Comparison of ENCODE assay signal across 1 cellular context in the genomic region with DNA sequence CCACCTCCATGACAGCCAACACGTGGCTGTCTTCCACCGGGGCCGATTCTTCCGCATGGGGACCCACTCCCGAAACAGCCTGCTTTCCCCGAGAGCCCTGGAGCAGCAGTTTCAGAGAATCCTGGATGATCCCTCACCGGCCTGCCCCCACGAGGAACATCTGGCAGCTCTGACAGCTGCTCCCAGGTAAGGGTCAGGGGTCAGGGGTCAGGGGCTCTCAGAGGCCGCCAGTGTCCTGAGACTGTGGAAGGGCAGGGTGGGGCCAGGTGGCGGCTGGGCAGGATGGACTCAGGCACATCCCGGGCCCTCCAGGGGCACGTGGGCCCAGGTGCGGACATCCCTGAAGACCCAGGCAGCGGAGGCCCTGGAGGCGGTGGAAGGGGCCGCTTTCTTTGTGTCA.
A peak's percentile ranks its signal among the peaks of the same experiment; 100 is the strongest.
TF ChIP-seq lines count a peak whose summit lies in the region.

No MANE protein-coding gene starts in this region.

TF ChIP-seq in K562, 482 proteins besides CTCF, POLR2A, EP300 and RAD21:
- TF ChIP-seq, protein P1, sequence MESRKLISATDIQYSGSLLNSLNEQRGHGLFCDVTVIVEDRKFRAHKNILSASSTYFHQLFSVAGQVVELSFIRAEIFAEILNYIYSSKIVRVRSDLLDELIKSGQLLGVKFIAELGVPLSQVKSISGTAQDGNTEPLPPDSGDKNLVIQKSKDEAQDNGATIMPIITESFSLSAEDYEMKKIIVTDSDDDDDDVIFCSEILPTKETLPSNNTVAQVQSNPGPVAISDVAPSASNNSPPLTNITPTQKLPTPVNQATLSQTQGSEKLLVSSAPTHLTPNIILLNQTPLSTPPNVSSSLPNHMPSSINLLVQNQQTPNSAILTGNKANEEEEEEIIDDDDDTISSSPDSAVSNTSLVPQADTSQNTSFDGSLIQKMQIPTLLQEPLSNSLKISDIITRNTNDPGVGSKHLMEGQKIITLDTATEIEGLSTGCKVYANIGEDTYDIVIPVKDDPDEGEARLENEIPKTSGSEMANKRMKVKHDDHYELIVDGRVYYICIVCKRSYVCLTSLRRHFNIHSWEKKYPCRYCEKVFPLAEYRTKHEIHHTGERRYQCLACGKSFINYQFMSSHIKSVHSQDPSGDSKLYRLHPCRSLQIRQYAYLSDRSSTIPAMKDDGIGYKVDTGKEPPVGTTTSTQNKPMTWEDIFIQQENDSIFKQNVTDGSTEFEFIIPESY (CRISPR knock-in tag; IDR thresholded peaks at IDR 0.05) = peak; percentile 51; the same call in 1 of the 2 replicates
- TF ChIP-seq SMARCA5 (IDR thresholded peaks at IDR 0.05) (no peak), MAFK (IDR thresholded peaks at IDR 0.05; ENCODE audit: low read length) (no peak), PYGO2 (tag; IDR thresholded peaks at IDR 0.05) (no peak), NR2C2 (CRISPR knock-in tag; IDR thresholded peaks at IDR 0.05) (no peak), NR2C2 (tag; IDR thresholded peaks at IDR 0.05) (peak; percentile 58; the same call in 1 of the 2 replicates), CHD4 (IDR thresholded peaks at IDR 0.05; ENCODE audit: insufficient read depth, insufficient replicate concordance, low read depth, low read length, poor library complexity, severe bottlenecking) (no peak), KAT7 (CRISPR knock-in tag; IDR thresholded peaks at IDR 0.05; ENCODE audit: borderline replicate concordance) (no peak), POLR2AphosphoS2 (IDR thresholded peaks at IDR 0.05; ENCODE audit: low read length) (no peak), ZNF717 (CRISPR knock-in tag; IDR thresholded peaks at IDR 0.05) (no peak), NR2C1 (IDR thresholded peaks at IDR 0.05) (peak; percentile 87), NR2C1 (tag; IDR thresholded peaks at IDR 0.05) (peak; percentile 80)
- TF ChIP-seq, protein P2, sequence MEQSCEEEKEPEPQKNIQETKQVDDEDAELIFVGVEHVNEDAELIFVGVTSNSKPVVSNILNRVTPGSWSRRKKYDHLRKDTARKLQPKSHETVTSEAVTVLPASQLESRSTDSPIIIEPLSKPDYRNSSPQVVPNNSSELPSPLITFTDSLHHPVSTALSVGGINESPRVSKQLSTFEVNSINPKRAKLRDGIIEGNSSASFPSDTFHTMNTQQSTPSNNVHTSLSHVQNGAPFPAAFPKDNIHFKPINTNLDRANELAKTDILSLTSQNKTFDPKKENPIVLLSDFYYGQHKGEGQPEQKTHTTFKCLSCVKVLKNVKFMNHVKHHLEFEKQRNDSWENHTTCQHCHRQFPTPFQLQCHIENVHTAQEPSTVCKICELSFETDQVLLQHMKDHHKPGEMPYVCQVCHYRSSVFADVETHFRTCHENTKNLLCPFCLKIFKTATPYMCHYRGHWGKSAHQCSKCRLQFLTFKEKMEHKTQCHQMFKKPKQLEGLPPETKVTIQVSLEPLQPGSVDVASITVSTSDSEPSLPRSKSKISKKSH (CRISPR knock-in tag; IDR thresholded peaks at IDR 0.05) = no peak
- TF ChIP-seq, protein P3, sequence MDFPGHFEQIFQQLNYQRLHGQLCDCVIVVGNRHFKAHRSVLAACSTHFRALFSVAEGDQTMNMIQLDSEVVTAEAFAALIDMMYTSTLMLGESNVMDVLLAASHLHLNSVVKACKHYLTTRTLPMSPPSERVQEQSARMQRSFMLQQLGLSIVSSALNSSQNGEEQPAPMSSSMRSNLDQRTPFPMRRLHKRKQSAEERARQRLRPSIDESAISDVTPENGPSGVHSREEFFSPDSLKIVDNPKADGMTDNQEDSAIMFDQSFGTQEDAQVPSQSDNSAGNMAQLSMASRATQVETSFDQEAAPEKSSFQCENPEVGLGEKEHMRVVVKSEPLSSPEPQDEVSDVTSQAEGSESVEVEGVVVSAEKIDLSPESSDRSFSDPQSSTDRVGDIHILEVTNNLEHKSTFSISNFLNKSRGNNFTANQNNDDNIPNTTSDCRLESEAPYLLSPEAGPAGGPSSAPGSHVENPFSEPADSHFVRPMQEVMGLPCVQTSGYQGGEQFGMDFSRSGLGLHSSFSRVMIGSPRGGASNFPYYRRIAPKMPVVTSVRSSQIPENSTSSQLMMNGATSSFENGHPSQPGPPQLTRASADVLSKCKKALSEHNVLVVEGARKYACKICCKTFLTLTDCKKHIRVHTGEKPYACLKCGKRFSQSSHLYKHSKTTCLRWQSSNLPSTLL (IDR thresholded peaks at IDR 0.05) = no peak
- TF ChIP-seq, protein P4, sequence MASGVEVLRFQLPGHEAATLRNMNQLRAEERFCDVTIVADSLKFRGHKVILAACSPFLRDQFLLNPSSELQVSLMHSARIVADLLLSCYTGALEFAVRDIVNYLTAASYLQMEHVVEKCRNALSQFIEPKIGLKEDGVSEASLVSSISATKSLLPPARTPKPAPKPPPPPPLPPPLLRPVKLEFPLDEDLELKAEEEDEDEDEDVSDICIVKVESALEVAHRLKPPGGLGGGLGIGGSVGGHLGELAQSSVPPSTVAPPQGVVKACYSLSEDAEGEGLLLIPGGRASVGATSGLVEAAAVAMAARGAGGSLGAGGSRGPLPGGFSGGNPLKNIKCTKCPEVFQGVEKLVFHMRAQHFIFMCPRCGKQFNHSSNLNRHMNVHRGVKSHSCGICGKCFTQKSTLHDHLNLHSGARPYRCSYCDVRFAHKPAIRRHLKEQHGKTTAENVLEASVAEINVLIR (CRISPR knock-in tag; IDR thresholded peaks at IDR 0.05) = no peak
TF ChIP-seq in K562: peak in this region for 3.
